10 cellular contexts compared by ENCODE assay signal in the genomic region with DNA sequence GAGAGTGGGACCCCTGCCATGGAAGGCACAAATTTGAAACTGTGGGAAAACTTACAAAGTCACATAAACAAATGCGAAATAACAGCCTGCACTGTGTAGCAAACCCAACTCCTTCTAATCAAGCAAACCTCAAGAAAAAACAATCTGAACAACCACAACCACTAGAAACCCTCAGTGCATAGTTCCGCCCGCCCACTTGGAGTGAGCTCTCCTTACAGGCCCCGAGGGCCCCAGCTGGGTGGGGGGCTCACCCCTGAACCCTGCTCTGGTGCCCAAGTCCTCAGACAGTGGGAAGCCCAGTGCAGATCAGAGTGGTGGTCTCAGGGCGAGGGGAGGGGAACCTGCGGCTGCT. TPM values are rescaled to one million over a fixed set of nuclear protein-coding genes. Genes with fewer than 3 reads are reported as not detected.
A peak's percentile ranks its signal among the peaks of the same experiment; 100 is the strongest.
DNase-seq lines count a peak whose midpoint lies in the region; ATAC-seq, FAIRE-seq and TF ChIP-seq lines count a peak whose summit lies in the region.
"Had no signal": no experiment of that assay in that cellular context is flagged by ENCODE, and none has a peak within 500 bp of the region (broad histone marks: within the 10 kb centered on the region; RNA-seq: fewer than 3 reads in every experiment).

No MANE protein-coding gene starts in this region.

- peaks cover 9% of the 10 kb centered on the region for H3K4me1 Mint-ChIP-seq in activated CD8-positive, alpha-beta memory T cell treated with anti-CD3 and anti-CD28 coated beads, Interleukin-2, amount 10 ng/mL, durations not matched to agents 7 days and 5 days

- H3K27ac Mint-ChIP-seq in activated CD8-positive, alpha-beta memory T cell treated with anti-CD3 and anti-CD28 coated beads, Interleukin-2, amount 10 ng/mL, durations not matched to agents 7 days and 5 days = peak overlapping the region; percentile 26

- ATAC-seq in activated CD8-positive, alpha-beta memory T cell treated with anti-CD3 and anti-CD28 coated beads, Interleukin-2, amount 10 ng/mL, durations not matched to agents 7 days and 5 days = peak; percentile 48
- ATAC-seq in K562 = no peak
- ATAC-seq in esophagus mucosa = no peak

- no peak for FAIRE-seq in K562 (lab: Jason Lieb, UNC)
- FAIRE-seq: A204.1 had no signal

- 86% methylated on average over 5 of the region's 6 CpGs for WGBS in K562 (ENCODE audit: insufficient coverage, low coverage, missing lambda C conversion rate)
- 36% methylated on average over 6 of the region's 6 CpGs for whole genome bisulfite sequencing in mesenchymal stem cell
- WGBS in tibial nerve, 2 donors = 19 to 31% methylated on average over 4 to 6 of the region's 6 CpGs

- H3K4me3 ChIP-seq in K562 = no peak overlapping the region
- peak overlapping the region in 1 of 2 experiments; percentile 93 for H3K4me3 ChIP-seq in mesenchymal stem cell (ENCODE audit: insufficient read depth in 1 of 2, low read depth in 1 of 2, low read length in 2 of 2)
- H3K4me3 ChIP-seq in tibial nerve = peak overlapping the region in 1 of 4 donors; percentile 66

- H4K8ac ChIP-seq in mesenchymal stem cell (ENCODE audit: low read length) = peak overlapping the region; percentile 99

- H3K79me1 ChIP-seq in mesenchymal stem cell (replicated peaks; ENCODE audit: low read length, poor library complexity, severe bottlenecking) = no peaks in the 10 kb centered on the region

- peaks cover 19 to 73% of the 10 kb centered on the region in 2 experiments for H3K4me1 ChIP-seq in K562 (replicated peaks in 1 of 2; ENCODE audit: control insufficient read depth in 2 of 2, insufficient read depth in 2 of 2, low read length in 2 of 2)
- H3K4me1 ChIP-seq in mesenchymal stem cell (ENCODE audit: control insufficient read depth, insufficient read depth, low read depth, low read length) = peaks cover 63% of the 10 kb centered on the region
- peaks cover 0 to 70% (median 60%) of the 10 kb centered on the region in 4 donors for H3K4me1 ChIP-seq in tibial nerve

- TF ChIP-seq CTCF in K562 (IDR thresholded peaks at IDR 0.05 in 2 of 3, conservative IDR thresholded peaks at IDR 0.05 in 1 of 3; ENCODE audit: insufficient read depth in 2 of 3, low read depth in 1 of 3, low read length in 3 of 3) (no peak), tibial nerve (IDR thresholded peaks at IDR 0.05) (no peak)

- no peaks in the 10 kb centered on the region for H3K36me3 Mint-ChIP-seq in activated CD8-positive, alpha-beta memory T cell treated with anti-CD3 and anti-CD28 coated beads, Interleukin-2, amount 10 ng/mL, durations not matched to agents 7 days and 5 days

- no TSS peak for BruUV-seq in K562 (replicated peaks; lab: Mats Ljungman, UMichigan)

- peaks cover under 1% of the 10 kb centered on the region for H3K27me3 Mint-ChIP-seq in activated CD8-positive, alpha-beta memory T cell treated with anti-CD3 and anti-CD28 coated beads, Interleukin-2, amount 10 ng/mL, durations not matched to agents 7 days and 5 days

- TF ChIP-seq EP300 in K562 (IDR thresholded peaks at IDR 0.05; ENCODE audit: low read length) = no peak
- TF ChIP-seq EP300 in tibial nerve (IDR thresholded peaks at IDR 0.05) = no peak

- peak overlapping the region; percentile 71; the same call in 1 of the 2 replicates for H3K4me2 ChIP-seq in K562 (ENCODE audit: insufficient read depth, low read length)
- peak overlapping the region; percentile 48 for H3K4me2 ChIP-seq in mesenchymal stem cell (ENCODE audit: low read length, poor library complexity, severe bottlenecking)

- CTCF ChIA-PET in activated CD8-positive, alpha-beta memory T cell treated with anti-CD3 and anti-CD28 coated beads, Interleukin-2, amount 10 ng/mL, durations not matched to agents 7 days and 5 days (lab: Charles Lee) = interaction anchor here (1.5 kb wide), 2 partner anchors 9 to 13 kb away, joined by 3 to 7 read pairs; no protein-coding TSS in a partner anchor
- CTCF ChIA-PET in K562 (lab: Yijun Ruan, JAX; ENCODE audit: low intra/inter-chr PET ratio) = no interaction called here

- H3K27me3 ChIP-seq in K562 (ENCODE audit: control insufficient read depth in 2 of 2, insufficient read depth in 2 of 2, low read length in 2 of 2) (no peaks in the 10 kb centered on the region; a peak in 1 of 5 replicates), mesenchymal stem cell (ENCODE audit: control insufficient read depth in 1 of 2, insufficient read depth in 1 of 2, low read length in 2 of 2) (no peaks in the 10 kb centered on the region), tibial nerve (no peaks in the 10 kb centered on the region)

- peak overlapping the region; percentile 92 for H2BK5ac ChIP-seq in mesenchymal stem cell (ENCODE audit: low read depth, low read length, poor library complexity, severe bottlenecking)

- H2BK15ac ChIP-seq in mesenchymal stem cell (ENCODE audit: low read depth, poor library complexity, severe bottlenecking) = peak overlapping the region; percentile 100

- H2BK12ac ChIP-seq in mesenchymal stem cell (ENCODE audit: low read length in 2 of 2) = peak overlapping the region; percentile 92 to 100

- H3K9me3 Mint-ChIP-seq in activated CD8-positive, alpha-beta memory T cell treated with anti-CD3 and anti-CD28 coated beads, Interleukin-2, amount 10 ng/mL, durations not matched to agents 7 days and 5 days (ENCODE audit: low read depth) = no peaks in the 10 kb centered on the region

- H3K27ac ChIP-seq in K562 (ENCODE audit: extremely low read depth, low read depth, low read length) (peak overlapping the region; percentile 74), mesenchymal stem cell (ENCODE audit: low read length, poor library complexity, severe bottlenecking) (peak overlapping the region; percentile 98), tibial nerve (peak overlapping the region; percentile 81 to 92 (median 88))

- H3K79me2 ChIP-seq in K562 (ENCODE audit: control insufficient read depth, insufficient read depth, low read length) = peaks cover 10% of the 10 kb centered on the region; the same call in 2 of the 3 replicates

- H3K4me3 Mint-ChIP-seq in activated CD8-positive, alpha-beta memory T cell treated with anti-CD3 and anti-CD28 coated beads, Interleukin-2, amount 10 ng/mL, durations not matched to agents 7 days and 5 days = no peak overlapping the region

- no peak for DNase-seq in activated CD8-positive, alpha-beta memory T cell treated with anti-CD3 and anti-CD28 coated beads, Interleukin-2, amount 10 ng/mL, durations not matched to agents 7 days and 5 days
- DNase-seq in activated CD8-positive, alpha-beta memory T cell treated with anti-CD3 and anti-CD28 coated beads, Interleukin-2, amount 50 U/mL, for 48 hours = no peak
- DNase-seq in K562 (ENCODE audit: extremely low read depth in 1 of 4, low spot score in 3 of 4) = no peak
- DNase-seq in mesenchymal stem cell = peak; percentile 84
- DNase-seq in tibial nerve (ENCODE audit: low spot score in 2 of 2) = peak in 1 of 2 donors; percentile 68
- DNase-seq in NCI-H1436 (lab: John Stamatoyannopoulos, UW) = no peak
- no peak for DNase-seq in NCI-H2196 treated with DMSO at 0.1 percent for 48 hours (lab: John Stamatoyannopoulos, UW; ENCODE audit: unreplicated experiment)
- DNase-seq: stimulated activated naive CD4-positive, alpha-beta T cell treated with Interleukin-2 at 50 U/mL for 16 hours had no signal

- peak overlapping the region; percentile 55 for H2AK5ac ChIP-seq in mesenchymal stem cell (ENCODE audit: low read length, severe bottlenecking)

- peak overlapping the region; percentile 99 for H3K18ac ChIP-seq in mesenchymal stem cell (ENCODE audit: low read depth in 1 of 2, low read length in 2 of 2)

- H3K9me3 ChIP-seq in K562 (replicated peaks; ENCODE audit: control insufficient read depth, insufficient read depth, low read depth, low read length) = 0 out of 2 replicates have a peak, but pooled peaks cover 2% of the 10 kb centered on the region
- H3K9me3 ChIP-seq in mesenchymal stem cell (ENCODE audit: control insufficient read depth, low read length) = no peaks in the 10 kb centered on the region
- no peaks in the 10 kb centered on the region for H3K9me3 ChIP-seq in tibial nerve

- peak overlapping the region in 1 of 2 experiments; percentile 67 for H3K23ac ChIP-seq in mesenchymal stem cell (ENCODE audit: low read length in 2 of 2)

- intact Hi-C loops in K562 (cut with micrococcal nuclease) = no loop called here

- TF ChIP-seq RAD21 in K562 (CRISPR knock-in tag; conservative IDR thresholded peaks at IDR 0.05 in 1 of 2, IDR thresholded peaks at IDR 0.05 in 1 of 2) = no peak

- TF ChIP-seq POLR2A in K562 (conservative IDR thresholded peaks at IDR 0.05) = no peak
- TF ChIP-seq POLR2A in tibial nerve (IDR thresholded peaks at IDR 0.05) = no peak

- POLR2A ChIA-PET in K562 (lab: Yijun Ruan, JAX) = interaction anchor here (1.0 to 1.1 kb wide), 2 partner anchors 11 to 17 kb away, joined by 5 read pairs; no protein-coding TSS in a partner anchor

- H2BK120ac ChIP-seq in mesenchymal stem cell (ENCODE audit: low read depth, low read length) = peak overlapping the region; percentile 100

- H3K9ac ChIP-seq in K562 (ENCODE audit: insufficient read depth in 1 of 2, low read depth in 2 of 2, low read length in 2 of 2) (peak overlapping the region; percentile 74 to 89), mesenchymal stem cell (ENCODE audit: low read length) (peak overlapping the region; percentile 97)

- H3K14ac ChIP-seq in mesenchymal stem cell (ENCODE audit: low read length in 2 of 2) = peak overlapping the region in 1 of 2 experiments; percentile 82

- H3K9me1 ChIP-seq in K562 (ENCODE audit: control insufficient read depth, insufficient read depth, low read length) = no peaks in the 10 kb centered on the region

- in situ Hi-C loops in K562 (cut with MboI) = no loop called here

- no peaks in the 10 kb centered on the region for H3K36me3 ChIP-seq in K562 (ENCODE audit: control insufficient read depth, insufficient read depth, low read length)
- H3K36me3 ChIP-seq in mesenchymal stem cell (ENCODE audit: control insufficient read depth in 1 of 2, insufficient read depth in 2 of 2, low read depth in 1 of 2, low read length in 2 of 2) = peaks cover 5 to 18% of the 10 kb centered on the region in 2 experiments
- peaks cover 0 to 11% (median 4%) of the 10 kb centered on the region in 3 donors for H3K36me3 ChIP-seq in tibial nerve

- H3K4ac ChIP-seq in mesenchymal stem cell (ENCODE audit: low read depth in 1 of 2, low read length in 2 of 2) = peak overlapping the region; percentile 93 to 100

- peak overlapping the region; percentile 100 for H4K91ac ChIP-seq in mesenchymal stem cell (ENCODE audit: low read length)

- no peaks in the 10 kb centered on the region for H4K20me1 ChIP-seq in K562 (replicated peaks; ENCODE audit: control insufficient read depth, insufficient read depth, low read length)

- H2AFZ ChIP-seq in K562 (ENCODE audit: low read depth, low read length) (peak overlapping the region; percentile 99; the same call in 1 of the 2 replicates), mesenchymal stem cell (ENCODE audit: low read depth, low read length) (no peak overlapping the region)

RNA-seq across cellular contexts. Expression of a gene that starts 0.9 kb away (rescaled TPM):
- under 1 TPM in 1 of 2 experiments, not detected in 1; 0.61 TPM for total RNA-seq in activated CD8-positive, alpha-beta memory T cell treated with anti-CD3 and anti-CD28 coated beads, Interleukin-2, amount 10 ng/mL, durations not matched to agents 7 days and 5 days
- total RNA-seq in K562 (2011; cell fraction: chromatin; rRNA removed; ENCODE audit: low replicate concordance) = 12.2 and 30.9 TPM in 2 replicates
- total RNA-seq in K562 (2011; cell fraction: nucleolus; rRNA removed) = 39.7 and 42.5 TPM in 2 replicates
- total RNA-seq in K562 (2011; cell fraction: nucleoplasm; rRNA removed) = 29.8 and 30.7 TPM in 2 replicates
- 7.3 and 12.4 TPM in 2 replicates for total RNA-seq in K562 (2014; rRNA removed)
- 2.1 and 2.7 TPM in 2 replicates for total RNA-seq in K562 (2014; rRNA removed; fragmentation: Illumina TruSeq; extraction: Trizol)
- total RNA-seq in K562 (2015; rRNA removed; fragmentation: Illumina TruSeq; extraction: Trizol) = 4.8 and 5.5 TPM in 2 replicates
- 9.1 and 10.8 TPM in 2 replicates for total RNA-seq in K562 (2021)
- 2.9 and 9.0 TPM in 2 replicates for polyA plus RNA-seq in K562 (2011; rRNA removed)
- polyA plus RNA-seq in K562 (2011; cell fraction: cytosol; rRNA removed) = 4.0 and 38.2 TPM in 2 replicates
- 18.3 and 101 TPM in 2 replicates for polyA plus RNA-seq in K562 (2011; cell fraction: nucleus; rRNA removed)
- 13.9 and 20.4 TPM in 2 replicates for polyA plus RNA-seq in K562 (2012)
- polyA plus RNA-seq in K562 (2014; fragmentation: Illumina TruSeq; extraction: Trizol) = 6.3 and 9.2 TPM in 2 replicates
- under 1 TPM; 0.66 to 0.83 TPM for polyA plus RNA-seq in K562 (2014; fragmentation: Nextera tagmentation; extraction: Ambion mirVana)
- polyA plus RNA-seq in K562 (2014; rRNA removed) = 11.3 and 13.1 TPM in 2 replicates
- 0.75 and 3.0 TPM in 2 replicates for polyA minus RNA-seq in K562 (2011; rRNA and poly(A)+ RNA removed)
- 2.1 and 10.7 TPM in 2 replicates for polyA minus RNA-seq in K562 (2011; cell fraction: cytosol; rRNA and poly(A)+ RNA removed)
- 1.4 and 8.2 TPM in 2 replicates for polyA minus RNA-seq in K562 (2011; cell fraction: nucleus; rRNA and poly(A)+ RNA removed)
- 282 TPM for polyA plus RNA-seq in mesenchymal stem cell (2013, experiment 1 of 2)
- 274 TPM for polyA plus RNA-seq in mesenchymal stem cell (2013, experiment 2 of 2)
- 100 to 1,000 TPM; 351 to 659 (median 448) TPM for total RNA-seq in tibial nerve
- total RNA-seq in esophagus mucosa = 2.0 TPM

RNA-seq across cellular contexts. Expression of a gene that starts 10.1 kb away (rescaled TPM):
- total RNA-seq in activated CD8-positive, alpha-beta memory T cell treated with anti-CD3 and anti-CD28 coated beads, Interleukin-2, amount 10 ng/mL, durations not matched to agents 7 days and 5 days = 10 to 100 TPM; 35.2 to 42.0 TPM
- total RNA-seq in K562 (2011; cell fraction: chromatin; rRNA removed; ENCODE audit: low replicate concordance) = 53.3 and 207 TPM in 2 replicates
- total RNA-seq in K562 (2011; cell fraction: nucleolus; rRNA removed) = 213 and 235 TPM in 2 replicates
- 85.9 and 103 TPM in 2 replicates for total RNA-seq in K562 (2011; cell fraction: nucleoplasm; rRNA removed)
- 135 and 143 TPM in 2 replicates for total RNA-seq in K562 (2014; rRNA removed)
- 3.5 and 6.3 TPM in 2 replicates for total RNA-seq in K562 (2014; rRNA removed; fragmentation: Illumina TruSeq; extraction: Trizol)
- total RNA-seq in K562 (2015; rRNA removed; fragmentation: Illumina TruSeq; extraction: Trizol) = 50.9 and 51.7 TPM in 2 replicates
- 106 and 118 TPM in 2 replicates for total RNA-seq in K562 (2021)
- 24.3 and 42.1 TPM in 2 replicates for polyA plus RNA-seq in K562 (2011; rRNA removed)
- polyA plus RNA-seq in K562 (2011; cell fraction: cytosol; rRNA removed) = 39.8 and 107 TPM in 2 replicates
- 353 and 531 TPM in 2 replicates for polyA plus RNA-seq in K562 (2011; cell fraction: nucleus; rRNA removed)
- 65.5 and 75.0 TPM in 2 replicates for polyA plus RNA-seq in K562 (2012)
- polyA plus RNA-seq in K562 (2014; fragmentation: Illumina TruSeq; extraction: Trizol) = 13.9 and 43.4 TPM in 2 replicates
- polyA plus RNA-seq in K562 (2014; fragmentation: Nextera tagmentation; extraction: Ambion mirVana) = under 1 TPM; 0.62 to 0.63 TPM
- polyA plus RNA-seq in K562 (2014; rRNA removed) = 119 and 136 TPM in 2 replicates
- 5.6 and 11.7 TPM in 2 replicates for polyA minus RNA-seq in K562 (2011; rRNA and poly(A)+ RNA removed)
- 32.9 and 47.2 TPM in 2 replicates for polyA minus RNA-seq in K562 (2011; cell fraction: cytosol; rRNA and poly(A)+ RNA removed)
- 69.3 and 81.9 TPM in 2 replicates for polyA minus RNA-seq in K562 (2011; cell fraction: nucleus; rRNA and poly(A)+ RNA removed)
- 26.3 TPM for polyA plus RNA-seq in mesenchymal stem cell (2013, experiment 1 of 2)
- polyA plus RNA-seq in mesenchymal stem cell (2013, experiment 2 of 2) = 26.6 TPM
- total RNA-seq in tibial nerve = 100 to 1,000 TPM; 130 to 191 (median 144) TPM
- total RNA-seq in esophagus mucosa = 48.5 TPM

RNA-seq across cellular contexts. Expression of a gene that starts 15.7 kb away (rescaled TPM):
- total RNA-seq in activated CD8-positive, alpha-beta memory T cell treated with anti-CD3 and anti-CD28 coated beads, Interleukin-2, amount 10 ng/mL, durations not matched to agents 7 days and 5 days = 100 to 1,000 TPM; 139 to 141 TPM
- total RNA-seq in K562 (2011; cell fraction: chromatin; rRNA removed; ENCODE audit: low replicate concordance) = 23.0 and 76.1 TPM in 2 replicates
- total RNA-seq in K562 (2011; cell fraction: nucleolus; rRNA removed) = 97.2 and 110 TPM in 2 replicates
- total RNA-seq in K562 (2011; cell fraction: nucleoplasm; rRNA removed) = 49.6 and 53.2 TPM in 2 replicates
- total RNA-seq in K562 (2014; rRNA removed) (478 and 554 TPM in 2 replicates), K562 (2014; rRNA removed; fragmentation: Illumina TruSeq; extraction: Trizol) (19.4 and 34.6 TPM in 2 replicates), K562 (2015; rRNA removed; fragmentation: Illumina TruSeq; extraction: Trizol) (113 and 115 TPM in 2 replicates), K562 (2021) (346 and 388 TPM in 2 replicates), tibial nerve (100 to 1,000 TPM in 3 of 4 donors, 10 to 100 TPM in 1; 63.9 to 128 (median 105) TPM), esophagus mucosa (117 TPM)
- polyA plus RNA-seq in K562 (2011; rRNA removed) (92.0 and 96.0 TPM in 2 replicates), K562 (2014; fragmentation: Illumina TruSeq; extraction: Trizol) (66.4 and 151 TPM in 2 replicates), K562 (2014; fragmentation: Nextera tagmentation; extraction: Ambion mirVana) (10 to 100 TPM in 1 of 2 experiments, 1 to 10 TPM in 1; 7.8 to 32.9 TPM), K562 (2014; rRNA removed) (385 and 391 TPM in 2 replicates)
- polyA plus RNA-seq in K562 (2011; cell fraction: cytosol; rRNA removed) = 83.3 and 266 TPM in 2 replicates
- polyA plus RNA-seq in K562 (2011; cell fraction: nucleus; rRNA removed) = 80.6 and 118 TPM in 2 replicates
- 196 and 204 TPM in 2 replicates for polyA plus RNA-seq in K562 (2012)
- 16.0 and 24.9 TPM in 2 replicates for polyA minus RNA-seq in K562 (2011; rRNA and poly(A)+ RNA removed)
- polyA minus RNA-seq in K562 (2011; cell fraction: cytosol; rRNA and poly(A)+ RNA removed) = 55.8 and 62.3 TPM in 2 replicates
- 24.6 and 29.9 TPM in 2 replicates for polyA minus RNA-seq in K562 (2011; cell fraction: nucleus; rRNA and poly(A)+ RNA removed)
- polyA plus RNA-seq in mesenchymal stem cell (2013, experiment 1 of 2) = 79.5 TPM
- 83.6 TPM for polyA plus RNA-seq in mesenchymal stem cell (2013, experiment 2 of 2)

RNA-seq across cellular contexts. Expression of a gene that starts 28.2 kb away (rescaled TPM):
- total RNA-seq in activated CD8-positive, alpha-beta memory T cell treated with anti-CD3 and anti-CD28 coated beads, Interleukin-2, amount 10 ng/mL, durations not matched to agents 7 days and 5 days = under 1 TPM; 0.77 to 0.82 TPM
- 0.19 and 0.58 TPM in 2 replicates for total RNA-seq in K562 (2011; cell fraction: chromatin; rRNA removed; ENCODE audit: low replicate concordance)
- total RNA-seq in K562 (2011; cell fraction: nucleolus; rRNA removed) = 0.53 and 0.67 TPM in 2 replicates
- 0.15 and 0.23 TPM in 2 replicates for total RNA-seq in K562 (2011; cell fraction: nucleoplasm; rRNA removed)
- total RNA-seq in K562 (2014; rRNA removed) (0.12 TPM in 1 of 2 replicates, not detected in the other), K562 (2014; rRNA removed; fragmentation: Illumina TruSeq; extraction: Trizol) (not detected in 2 replicates), K562 (2015; rRNA removed; fragmentation: Illumina TruSeq; extraction: Trizol) (0.04 TPM in 1 of 2 replicates, not detected in the other), K562 (2021) (0.07 and 0.09 TPM in 2 replicates), tibial nerve (1 to 10 TPM in 1 of 4 donors, under 1 TPM in 3; 0.21 to 1.2 (median 0.63) TPM), esophagus mucosa (0.56 TPM)
- polyA plus RNA-seq in K562 (2011; rRNA removed) (0.05 TPM in 1 of 2 replicates, not detected in the other), K562 (2014; fragmentation: Illumina TruSeq; extraction: Trizol) (not detected in 2 replicates), K562 (2014; fragmentation: Nextera tagmentation; extraction: Ambion mirVana) (not detected), K562 (2014; rRNA removed) (0.03 and 0.13 TPM in 2 replicates)
- polyA plus RNA-seq in K562 (2011; cell fraction: cytosol; rRNA removed) = 0.03 and 0.06 TPM in 2 replicates
- 0.25 and 0.31 TPM in 2 replicates for polyA plus RNA-seq in K562 (2011; cell fraction: nucleus; rRNA removed)
- polyA plus RNA-seq in K562 (2012) = 0.26 and 0.37 TPM in 2 replicates
- polyA minus RNA-seq in K562 (2011; rRNA and poly(A)+ RNA removed) = not detected in 2 replicates
- not detected in 2 replicates for polyA minus RNA-seq in K562 (2011; cell fraction: cytosol; rRNA and poly(A)+ RNA removed)
- polyA minus RNA-seq in K562 (2011; cell fraction: nucleus; rRNA and poly(A)+ RNA removed) = 0.13 and 0.22 TPM in 2 replicates
- polyA plus RNA-seq in mesenchymal stem cell (2013, experiment 1 of 2) = 0.04 TPM
- polyA plus RNA-seq in mesenchymal stem cell (2013, experiment 2 of 2) = 0.04 TPM

RNA-seq across cellular contexts. Expression of a gene that starts 34.7 kb away (rescaled TPM):
- 10 to 100 TPM; 17.6 to 18.5 TPM for total RNA-seq in activated CD8-positive, alpha-beta memory T cell treated with anti-CD3 and anti-CD28 coated beads, Interleukin-2, amount 10 ng/mL, durations not matched to agents 7 days and 5 days
- total RNA-seq in K562 (2011; cell fraction: chromatin; rRNA removed; ENCODE audit: low replicate concordance) = 3.4 and 22.1 TPM in 2 replicates
- total RNA-seq in K562 (2011; cell fraction: nucleolus; rRNA removed) = 31.8 and 32.0 TPM in 2 replicates
- 11.2 and 13.9 TPM in 2 replicates for total RNA-seq in K562 (2011; cell fraction: nucleoplasm; rRNA removed)
- total RNA-seq in K562 (2014; rRNA removed) (21.6 and 33.4 TPM in 2 replicates), K562 (2014; rRNA removed; fragmentation: Illumina TruSeq; extraction: Trizol) (3.0 and 3.5 TPM in 2 replicates), K562 (2015; rRNA removed; fragmentation: Illumina TruSeq; extraction: Trizol) (8.4 and 10.1 TPM in 2 replicates), K562 (2021) (25.4 and 25.8 TPM in 2 replicates), tibial nerve (10 to 100 TPM; 12.0 to 24.9 (median 18.8) TPM), esophagus mucosa (25.1 TPM)
- polyA plus RNA-seq in K562 (2011; rRNA removed) (3.5 and 5.7 TPM in 2 replicates), K562 (2014; fragmentation: Illumina TruSeq; extraction: Trizol) (2.7 and 9.1 TPM in 2 replicates), K562 (2014; fragmentation: Nextera tagmentation; extraction: Ambion mirVana) (under 1 TPM; 0.11 to 0.20 TPM), K562 (2014; rRNA removed) (12.4 and 12.9 TPM in 2 replicates)
- 7.2 and 32.1 TPM in 2 replicates for polyA plus RNA-seq in K562 (2011; cell fraction: cytosol; rRNA removed)
- polyA plus RNA-seq in K562 (2011; cell fraction: nucleus; rRNA removed) = 5.6 and 10.3 TPM in 2 replicates
- 14.5 and 17.3 TPM in 2 replicates for polyA plus RNA-seq in K562 (2012)
- polyA minus RNA-seq in K562 (2011; rRNA and poly(A)+ RNA removed) = 2.1 and 2.4 TPM in 2 replicates
- polyA minus RNA-seq in K562 (2011; cell fraction: cytosol; rRNA and poly(A)+ RNA removed) = 9.2 and 12.1 TPM in 2 replicates
- 14.0 and 17.8 TPM in 2 replicates for polyA minus RNA-seq in K562 (2011; cell fraction: nucleus; rRNA and poly(A)+ RNA removed)
- polyA plus RNA-seq in mesenchymal stem cell (2013, experiment 1 of 2) = 17.8 TPM
- 17.7 TPM for polyA plus RNA-seq in mesenchymal stem cell (2013, experiment 2 of 2)

Comparison
In these comparisons a context has a peak if more than half of its experiments do, and no peak if none do; other contexts are left out.
1. RNA of a gene that starts 0.9 kb away (total RNA-seq): 351 to 659 TPM in tibial nerve; 2.1 to 42.5 TPM in K562, 2.0 TPM in esophagus mucosa (single experiment) and 0.61 TPM in activated CD8-positive, alpha-beta memory T cell treated with anti-CD3 and anti-CD28 coated beads, Interleukin-2, amount 10 ng/mL, durations not matched to agents 7 days and 5 days; every median in the first group is over 4 times any median in the second.
2. Peak in every context shown above with its lines, with median percentiles within 50 percentile points of each other: H3K27ac ChIP-seq.